ENCODE assay signal across 8 cellular contexts in the genomic region with DNA sequence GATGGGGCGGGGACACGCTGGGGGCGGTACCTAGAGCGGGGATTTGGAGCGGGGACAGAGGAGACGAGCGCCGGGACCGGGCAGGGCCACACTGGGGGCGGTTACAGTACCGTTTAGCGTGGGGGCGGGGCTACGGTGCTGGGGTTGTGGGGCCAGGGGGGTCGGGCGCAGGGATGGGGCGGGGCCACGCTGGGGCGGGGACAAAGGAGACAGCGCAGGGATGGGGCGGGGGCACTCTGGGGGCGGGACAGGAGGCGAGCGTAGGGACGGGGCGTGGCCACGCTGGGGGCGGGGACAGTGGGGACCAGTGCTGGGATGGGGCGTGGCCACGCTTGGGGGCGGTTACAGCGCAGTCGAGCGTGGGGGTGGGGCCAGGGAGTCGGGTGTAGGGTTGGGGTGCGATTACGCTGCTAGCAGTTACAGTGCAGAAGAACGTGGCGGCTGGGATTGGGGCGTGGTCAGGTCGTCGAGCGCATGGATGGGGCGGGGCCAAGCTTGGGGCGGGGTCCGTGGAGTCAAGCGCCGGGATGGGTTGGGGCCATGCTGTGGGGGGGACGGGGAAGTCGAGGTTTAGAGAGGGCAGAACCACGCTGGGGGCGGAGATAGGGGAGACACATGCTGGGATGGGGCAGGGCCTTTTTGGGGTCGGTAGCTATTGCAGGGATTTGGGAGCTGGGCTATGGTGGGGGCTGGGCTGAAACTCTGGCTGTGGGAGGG. TPM values are rescaled to one million over a fixed set of nuclear protein-coding genes. Genes with fewer than 3 reads are reported as not detected.
DNase-seq lines count a peak whose midpoint lies in the region; ATAC-seq and TF ChIP-seq lines count a peak whose summit lies in the region.

No MANE protein-coding gene starts in this region.

- TF ChIP-seq CTCF in glutamatergic neuron (IDR thresholded peaks at IDR 0.05; ENCODE audit: partially characterized antibody, unreplicated experiment) = no peak
- no peak for TF ChIP-seq CTCF in osteoblast (IDR thresholded peaks at IDR 0.05; ENCODE audit: extremely low read depth, low read depth, low read length)

- peaks cover 2% of the 10 kb centered on the region for H3K4me1 Mint-ChIP-seq in glutamatergic neuron (ENCODE audit: low read depth, unreplicated experiment)

- H3K27me3 Mint-ChIP-seq in glutamatergic neuron (ENCODE audit: unreplicated experiment) = peaks cover 6% of the 10 kb centered on the region

- peak overlapping the region; percentile 89 for H3K27ac ChIP-seq in osteoblast (ENCODE audit: low read depth, low read length)
- peak overlapping the region; percentile 99 for H3K27ac ChIP-seq in temporal lobe (ENCODE audit: low read depth, low read length)

- no peaks in the 10 kb centered on the region for H3K9me3 Mint-ChIP-seq in activated naive CD4-positive, alpha-beta T cell treated with anti-CD3 and anti-CD28 coated beads, Interleukin-2, amount 50 U/mL, for 72 hours
- H3K9me3 Mint-ChIP-seq in glutamatergic neuron (ENCODE audit: unreplicated experiment) = peaks cover 9% of the 10 kb centered on the region

- H3K4me1 ChIP-seq in osteoblast (ENCODE audit: insufficient read depth, low read length) = peaks cover 8% of the 10 kb centered on the region

- DNase-seq in GDM1 (lab: John Stamatoyannopoulos, UW) (peak; percentile 99), NCI-H1105 treated with DMSO at 0.1 percent for 48 hours (lab: John Stamatoyannopoulos, UW) (peak; percentile 94), SKM-1 (lab: John Stamatoyannopoulos, UW; ENCODE audit: unreplicated experiment) (peak; percentile 97), glutamatergic neuron (peak; percentile 99), osteoblast (ENCODE audit: insufficient read length, low spot score, missing footprints) (peak; percentile 100)
- DNase-seq in activated naive CD4-positive, alpha-beta T cell treated with anti-CD3 and anti-CD28 coated beads, Interleukin-2, amount 50 U/mL, for 72 hours (ENCODE audit: low spot score in 2 of 2) = peak; percentile 96 to 99

- no peaks in the 10 kb centered on the region for H4K20me1 ChIP-seq in osteoblast (ENCODE audit: insufficient read depth, low read length)

- H3K9me3 ChIP-seq in osteoblast (ENCODE audit: low read depth, low read length) = no peaks in the 10 kb centered on the region

- H3K4me2 ChIP-seq in osteoblast (ENCODE audit: insufficient read depth, low read length) = peak overlapping the region; percentile 94

- peaks cover 7% of the 10 kb centered on the region for H3K36me3 ChIP-seq in osteoblast (ENCODE audit: insufficient read depth, low read length)

- peak overlapping the region; percentile 96 for H2AFZ ChIP-seq in osteoblast (ENCODE audit: low read length)

- H3K4me3 Mint-ChIP-seq in glutamatergic neuron (ENCODE audit: unreplicated experiment) = peak overlapping the region; percentile 88

- H3K27ac Mint-ChIP-seq in activated naive CD4-positive, alpha-beta T cell treated with anti-CD3 and anti-CD28 coated beads, Interleukin-2, amount 50 U/mL, for 72 hours = peak overlapping the region; percentile 81 to 94
- peak overlapping the region; percentile 69 for H3K27ac Mint-ChIP-seq in glutamatergic neuron (ENCODE audit: unreplicated experiment)

- H3K4me3 ChIP-seq in osteoblast (ENCODE audit: insufficient read depth, low read length) = peak overlapping the region; percentile 94

- no peaks in the 10 kb centered on the region for H3K36me3 Mint-ChIP-seq in activated naive CD4-positive, alpha-beta T cell treated with anti-CD3 and anti-CD28 coated beads, Interleukin-2, amount 50 U/mL, for 72 hours
- H3K36me3 Mint-ChIP-seq in glutamatergic neuron (ENCODE audit: unreplicated experiment) = no peaks in the 10 kb centered on the region

- peak; percentile 59 for ATAC-seq in HG02678 (IDR thresholded peaks at IDR 0.05; ENCODE audit: unreplicated experiment)
- peak; percentile 65 to 80 for ATAC-seq in activated naive CD4-positive, alpha-beta T cell treated with anti-CD3 and anti-CD28 coated beads, Interleukin-2, amount 50 U/mL, for 72 hours

- H3K27me3 ChIP-seq in osteoblast (ENCODE audit: insufficient read depth, low read length) = no peaks in the 10 kb centered on the region

- H3K79me2 ChIP-seq in osteoblast (ENCODE audit: insufficient read depth, low read length) = no peaks in the 10 kb centered on the region

RNA-seq across cellular contexts. Expression of a gene that starts 0.7 kb away (rescaled TPM):
- 10 to 100 TPM; 33.9 to 89.4 TPM for total RNA-seq in activated naive CD4-positive, alpha-beta T cell treated with anti-CD3 and anti-CD28 coated beads, Interleukin-2, amount 50 U/mL, for 72 hours
- total RNA-seq in glutamatergic neuron (ENCODE audit: unreplicated experiment) = 66.8 TPM
- total RNA-seq in osteoblast = 48.9 and 52.1 TPM in 2 replicates
- total RNA-seq in temporal lobe = 30.0 TPM

RNA-seq across cellular contexts. Expression of a gene that starts 2.5 kb away (rescaled TPM):
- 1 to 10 TPM; 2.0 to 3.4 TPM for total RNA-seq in activated naive CD4-positive, alpha-beta T cell treated with anti-CD3 and anti-CD28 coated beads, Interleukin-2, amount 50 U/mL, for 72 hours
- total RNA-seq in glutamatergic neuron (ENCODE audit: unreplicated experiment) = 2.3 TPM
- total RNA-seq in osteoblast = 1.1 and 1.2 TPM in 2 replicates
- 3.0 TPM for total RNA-seq in temporal lobe

RNA-seq across cellular contexts. Expression of a gene that starts 11.9 kb away (rescaled TPM):
- 100 to 1,000 TPM; 184 to 190 TPM for total RNA-seq in activated naive CD4-positive, alpha-beta T cell treated with anti-CD3 and anti-CD28 coated beads, Interleukin-2, amount 50 U/mL, for 72 hours
- total RNA-seq in glutamatergic neuron (ENCODE audit: unreplicated experiment) (97.3 TPM), osteoblast (31.5 and 32.4 TPM in 2 replicates), temporal lobe (18.7 TPM)

RNA-seq across cellular contexts. Expression of a gene that starts 19.7 kb away (rescaled TPM):
- total RNA-seq in activated naive CD4-positive, alpha-beta T cell treated with anti-CD3 and anti-CD28 coated beads, Interleukin-2, amount 50 U/mL, for 72 hours = 10 to 100 TPM; 44.6 to 78.4 TPM
- total RNA-seq in glutamatergic neuron (ENCODE audit: unreplicated experiment) (56.0 TPM), osteoblast (47.1 and 48.1 TPM in 2 replicates), temporal lobe (35.4 TPM)

RNA-seq across cellular contexts. Expression of a gene that starts 39.8 kb away (rescaled TPM):
- total RNA-seq in activated naive CD4-positive, alpha-beta T cell treated with anti-CD3 and anti-CD28 coated beads, Interleukin-2, amount 50 U/mL, for 72 hours = under 1 TPM in 1 of 2 donors, not detected in 1; 0.52 TPM
- total RNA-seq in glutamatergic neuron (ENCODE audit: unreplicated experiment) (not detected), osteoblast (under 0.01 TPM in 1 of 2 replicates, not detected in the other), temporal lobe (not detected)

Comparison
In these comparisons a context has a peak if more than half of its experiments do, and no peak if none do; other contexts are left out.
1. Peak in every context shown above with its lines: DNase-seq, ATAC-seq, H3K4me3 ChIP-seq and H3K27ac ChIP-seq.